ENCODE assay signal across 8 cellular contexts in genomic region chr17:81928497-81929252, GRCh38. TPM values are rescaled to one million over a fixed set of nuclear protein-coding genes. Genes with fewer than 3 reads are reported as not detected.
A peak's percentile ranks its signal among the peaks of the same experiment; 100 is the strongest.
DNase-seq lines count a peak whose midpoint lies in the region; ATAC-seq lines count a peak whose summit lies in the region.

No MANE protein-coding gene starts in this region.

- DNase-seq in EH (ENCODE audit: low read depth) = peak; percentile 39
- DNase-seq in NCI-H226 = peak; percentile 1
- DNase-seq in effector memory CD8-positive, alpha-beta T cell = no peak
- no peak for DNase-seq in neuronal stem cell (ENCODE audit: low spot score)
- no peak for DNase-seq in effector CD8-positive, alpha-beta T cell (lab: John Stamatoyannopoulos, UW)
- DNase-seq in NCI-H1436 (lab: John Stamatoyannopoulos, UW) = no peak
- DNase-seq in inferior parietal cortex (ENCODE audit: extremely low spot score) = no peak

- peak overlapping the region; percentile 99 for H2AFZ ChIP-seq in neuronal stem cell (ENCODE audit: low read length)

- H3K4me3 Mint-ChIP-seq in effector memory CD8-positive, alpha-beta T cell = peak overlapping the region; percentile 52 to 63

- H3K4ac ChIP-seq in neuronal stem cell (ENCODE audit: low read length) = peak overlapping the region; percentile 93

- H3K27ac Mint-ChIP-seq in effector memory CD8-positive, alpha-beta T cell = peak overlapping the region in 1 of 2 donors; percentile 87

- H3K23ac ChIP-seq in neuronal stem cell (ENCODE audit: low read depth, low read length, poor library complexity) = peak overlapping the region; percentile 98

- H3K79me1 ChIP-seq in neuronal stem cell (ENCODE audit: low read depth, low read length) = peaks cover 36% of the 10 kb centered on the region

- peak overlapping the region; percentile 97 for H3K18ac ChIP-seq in neuronal stem cell (ENCODE audit: low read length)

- peaks cover 0 to 10% (median 0%) of the 10 kb centered on the region in 3 experiments for H3K27me3 ChIP-seq in neuronal stem cell (ENCODE audit: control insufficient read depth in 3 of 3, insufficient read depth in 3 of 3, low read depth in 1 of 3, low read length in 3 of 3)

- peaks cover 9% of the 10 kb centered on the region in 2 donors for H3K4me1 Mint-ChIP-seq in effector memory CD8-positive, alpha-beta T cell (ENCODE audit: low read depth in 2 of 2)

- ATAC-seq in effector memory CD8-positive, alpha-beta T cell (replicated peaks) = no peak
- ATAC-seq in HG03196 (IDR thresholded peaks at IDR 0.05; ENCODE audit: unreplicated experiment) = no peak

- H2BK5ac ChIP-seq in neuronal stem cell (ENCODE audit: low read length) = peak overlapping the region; percentile 90

- H3K27ac ChIP-seq in neuronal stem cell (replicated peaks; ENCODE audit: low read length) = no peak overlapping the region

- H4K91ac ChIP-seq in neuronal stem cell (ENCODE audit: low read depth, low read length, poor library complexity) = no peak overlapping the region

- peak overlapping the region; percentile 97 for H2BK12ac ChIP-seq in neuronal stem cell (ENCODE audit: low read length)

- H3K9me3 ChIP-seq in neuronal stem cell (replicated peaks in 1 of 2; ENCODE audit: control insufficient read depth in 2 of 2, insufficient read depth in 1 of 2, low read depth in 1 of 2, low read length in 2 of 2) = no peaks in the 10 kb centered on the region

- H3K9me3 Mint-ChIP-seq in effector memory CD8-positive, alpha-beta T cell = no peaks in the 10 kb centered on the region

- H3K4me2 ChIP-seq in neuronal stem cell (ENCODE audit: insufficient read depth, low read length, poor library complexity, severe bottlenecking) = peak overlapping the region; percentile 93

- H3K9ac ChIP-seq in neuronal stem cell (ENCODE audit: low read depth, low read length, poor library complexity) = peak overlapping the region; percentile 97

- peak overlapping the region; percentile 89 for H2BK15ac ChIP-seq in neuronal stem cell (ENCODE audit: low read length)

- peak overlapping the region; percentile 72 for H2BK120ac ChIP-seq in neuronal stem cell (ENCODE audit: low read depth, low read length)

- WGBS in neuronal stem cell (ENCODE audit: extremely low coverage in 2 of 2, insufficient read length in 2 of 2, insufficient replicate concordance in 1 of 2), 2 donors = no CpG with 5 or more reads among the region's 47 CpGs

- H3K4me3 ChIP-seq in neuronal stem cell (ENCODE audit: low read length in 2 of 2) = peak overlapping the region; percentile 74 to 90

- H3K14ac ChIP-seq in neuronal stem cell (ENCODE audit: low read length) = peak overlapping the region; percentile 97

- peak overlapping the region; percentile 43 for H4K8ac ChIP-seq in neuronal stem cell (ENCODE audit: low read depth, low read length)

- H3K4me1 ChIP-seq in neuronal stem cell (ENCODE audit: control insufficient read depth in 2 of 2, insufficient read depth in 1 of 2, low read depth in 1 of 2, low read length in 2 of 2) = peaks cover 22 to 29% of the 10 kb centered on the region in 2 donors

- peaks cover 2 to 9% of the 10 kb centered on the region in 2 donors for H3K36me3 ChIP-seq in neuronal stem cell (replicated peaks in 1 of 2; ENCODE audit: control insufficient read depth in 2 of 2, insufficient read depth in 2 of 2, low read length in 2 of 2)

- peak overlapping the region; percentile 97 for H2AK5ac ChIP-seq in neuronal stem cell (ENCODE audit: low read depth, low read length)

- H3K36me3 Mint-ChIP-seq in effector memory CD8-positive, alpha-beta T cell (ENCODE audit: insufficient read depth) = peaks cover 23% of the 10 kb centered on the region

- H3K27me3 Mint-ChIP-seq in effector memory CD8-positive, alpha-beta T cell = peaks cover 2 to 44% of the 10 kb centered on the region in 2 donors

RNA-seq across cellular contexts. Expression of gene MAFG, which starts 1.1 kb away (rescaled TPM):
- polyA plus RNA-seq in neuronal stem cell (2013, experiment 1 of 2) = 16.1 TPM
- polyA plus RNA-seq in neuronal stem cell (2013, experiment 2 of 2) = 17.2 TPM

RNA-seq across cellular contexts. Expression of gene PYCR1, which starts 8.4 kb away (rescaled TPM):
- 53.9 TPM for polyA plus RNA-seq in neuronal stem cell (2013, experiment 1 of 2)
- 52.1 TPM for polyA plus RNA-seq in neuronal stem cell (2013, experiment 2 of 2)

RNA-seq across cellular contexts. Expression of gene SIRT7, which starts 10.7 kb away (rescaled TPM):
- polyA plus RNA-seq in neuronal stem cell (2013, experiment 1 of 2) = 5.2 TPM
- 5.1 TPM for polyA plus RNA-seq in neuronal stem cell (2013, experiment 2 of 2)

RNA-seq across cellular contexts. Expression of gene PCYT2, which starts 17.5 kb away (rescaled TPM):
- polyA plus RNA-seq in neuronal stem cell (2013, experiment 1 of 2) = 16.8 TPM
- polyA plus RNA-seq in neuronal stem cell (2013, experiment 2 of 2) = 15.9 TPM

RNA-seq across cellular contexts. Expression of gene MYADML2, which starts 18.4 kb away (rescaled TPM):
- 0.03 TPM for polyA plus RNA-seq in neuronal stem cell (2013, experiment 1 of 2)
- 0.03 TPM for polyA plus RNA-seq in neuronal stem cell (2013, experiment 2 of 2)

Comparison
In these comparisons a context has a peak if more than half of its experiments do, and no peak if none do; other contexts are left out.
1. DNase-seq: peak in EH (single experiment) and NCI-H226 (single experiment); none in effector memory CD8-positive, alpha-beta T cell (0 of 3), neuronal stem cell (single experiment), effector CD8-positive, alpha-beta T cell (single experiment), NCI-H1436 (single experiment) and inferior parietal cortex (single experiment).